Comparison of ENCODE assay signal across 8 cellular contexts in genomic region chr6:144305985-144306384, GRCh38. TPM values are rescaled to one million over a fixed set of nuclear protein-coding genes. Genes with fewer than 3 reads are reported as not detected.
A peak's percentile ranks its signal among the peaks of the same experiment; 100 is the strongest.
DNase-seq lines count a peak whose midpoint lies in the region; ATAC-seq and TF ChIP-seq lines count a peak whose summit lies in the region.

No MANE protein-coding gene starts in this region.

- no peak overlapping the region for H2AFZ ChIP-seq in DND-41 (ENCODE audit: low read depth, low read length)

- H3K27me3 ChIP-seq in DND-41 (ENCODE audit: insufficient read depth, low read length, poor library complexity): no peaks in the 10 kb centered on the region
- no peaks in the 10 kb centered on the region for H3K27me3 ChIP-seq in brain microvascular endothelial cell (replicated peaks)
- H3K27me3 ChIP-seq in thyroid gland: no peaks in the 10 kb centered on the region

- ATAC-seq in DND-41 (ENCODE audit: insufficient read depth, low read depth) (peak; percentile 74), GM19467 (IDR thresholded peaks at IDR 0.05; ENCODE audit: unreplicated experiment) (peak; percentile 96), HG03378 (IDR thresholded peaks at IDR 0.05; ENCODE audit: unreplicated experiment) (peak; percentile 88)

- intact Hi-C loops in thyroid gland (cut with DNase I): no loop called here

- TF ChIP-seq CTCF in DND-41 (IDR thresholded peaks at IDR 0.05; ENCODE audit: borderline replicate concordance, extremely low read depth, low read length, poor library complexity, severe bottlenecking): no peak
- TF ChIP-seq CTCF in brain microvascular endothelial cell (IDR thresholded peaks at IDR 0.05; ENCODE audit: low read depth, low read length, missing control alignments): no peak
- TF ChIP-seq CTCF in thyroid gland (IDR thresholded peaks at IDR 0.05): no peak

- H3K27ac ChIP-seq in DND-41 (ENCODE audit: low read length) (no peak overlapping the region), brain microvascular endothelial cell (no peak overlapping the region), thyroid gland (peak overlapping the region in 1 of 3 donors; percentile 7)

- no peaks in the 10 kb centered on the region for H4K20me1 ChIP-seq in DND-41 (ENCODE audit: insufficient read depth, low read length)

- no peak for TF ChIP-seq POLR2A in thyroid gland (IDR thresholded peaks at IDR 0.05)

- H3K9me3 ChIP-seq in DND-41 (ENCODE audit: insufficient read depth, low read length, severe bottlenecking) (no peaks in the 10 kb centered on the region), thyroid gland (no peaks in the 10 kb centered on the region)

- H3K79me2 ChIP-seq in DND-41 (ENCODE audit: insufficient read depth, low read length): peaks cover 24% of the 10 kb centered on the region; the same call in 1 of the 2 replicates

- in situ Hi-C loops in brain microvascular endothelial cell (cut with HindIII; ENCODE audit: low pct_ligation_motif_present, low sequenced_read_pairs): no loop called here

- no peak overlapping the region for H3K9ac ChIP-seq in DND-41 (ENCODE audit: low read depth, low read length)

- H3K4me2 ChIP-seq in DND-41 (ENCODE audit: insufficient read depth, low read length): no peak overlapping the region

- WGBS in thyroid gland, 2 donors: 57 to 72% methylated on average over 3 of the region's 3 CpGs

- H3K4me3 ChIP-seq in DND-41 (ENCODE audit: low read depth in 1 of 2, low read length in 2 of 2) (no peak overlapping the region), brain microvascular endothelial cell (ENCODE audit: low read depth, low read length) (no peak overlapping the region), thyroid gland (replicated peaks in 1 of 3) (no peak overlapping the region)

- H3K36me3 ChIP-seq in DND-41 (ENCODE audit: insufficient read depth, low read length): peaks cover 21% of the 10 kb centered on the region; the same call in 1 of the 2 replicates
- H3K36me3 ChIP-seq in brain microvascular endothelial cell (replicated peaks): peaks cover 4% of the 10 kb centered on the region
- peaks cover 3 to 7% of the 10 kb centered on the region in 2 donors for H3K36me3 ChIP-seq in thyroid gland

- H3K4me1 ChIP-seq in DND-41 (ENCODE audit: insufficient read depth, low read length): no peaks in the 10 kb centered on the region
- H3K4me1 ChIP-seq in thyroid gland: peaks cover 7 to 27% of the 10 kb centered on the region in 2 donors

- DNase-seq in DND-41 (no peak), brain microvascular endothelial cell (peak; percentile 69), CD1c-positive myeloid dendritic cell (ENCODE audit: extremely low spot score) (no peak), middle frontal gyrus (ENCODE audit: extremely low spot score, low spot score) (no peak), NCI-H1092 (lab: John Stamatoyannopoulos, UW) (no peak), thyroid gland (no peak)

RNA-seq across cellular contexts. Expression of gene UTRN, which starts 20.9 kb away (rescaled TPM):
- total RNA-seq in thyroid gland: 100 to 1,000 TPM; 383 to 473 (median 415) TPM
